In genomic region chr14:100780646-100781355, GRCh38 we compare ENCODE assay signal across 33 cellular contexts. TPM values are rescaled to one million over a fixed set of nuclear protein-coding genes. Genes with fewer than 3 reads are reported as not detected.
A peak's percentile ranks its signal among the peaks of the same experiment; 100 is the strongest.
DNase-seq lines count a peak whose midpoint lies in the region; ATAC-seq and TF ChIP-seq lines count a peak whose summit lies in the region.
"Had no signal": no experiment of that assay in that cellular context is flagged by ENCODE, and none has a peak within 500 bp of the region (broad histone marks: within the 10 kb centered on the region; RNA-seq: fewer than 3 reads in every experiment).

No MANE protein-coding gene starts in this region.

- TF ChIP-seq CTCF in ovary (IDR thresholded peaks at IDR 0.05) = no peak

- WGBS in ovary, 3 donors = 72 to 74% (median 73%) methylated on average over 12 of the region's 12 CpGs

- no peaks in the 10 kb centered on the region for H3K27me3 ChIP-seq in ovary
- H3K27me3 ChIP-seq: ascending aorta, colonic mucosa, testis, uterus had no signal

- no peaks in the 10 kb centered on the region for H3K36me3 Mint-ChIP-seq in activated T-helper 1 cell treated with anti-CD3 and anti-CD28 coated beads, Interleukin-12 subunit alpha, Interleukin-12 subunit beta, Interleukin-2, Interleukin-4 antibody, amounts not matched to agents 30 ng/mL and 10 ng/mL and 1 ng/mL, durations not matched to agents 14 hours and 24 hours and 36 hours (ENCODE audit: low read depth)
- H3K36me3 Mint-ChIP-seq: activated naive CD8-positive, alpha-beta T cell; CD8-positive, alpha-beta T cell; mesothelial cell of epicardium; naive B cell had no signal

- peaks cover under 1% of the 10 kb centered on the region for H3K4me1 ChIP-seq in ovary (ENCODE audit: insufficient read depth)
- H3K4me1 ChIP-seq: ascending aorta, colonic mucosa, testis, uterus had no signal

- TF ChIP-seq POLR2A in ovary (IDR thresholded peaks at IDR 0.05) = no peak

- no peak overlapping the region for H3K27ac ChIP-seq in ovary
- H3K27ac ChIP-seq: ascending aorta, colonic mucosa, testis, uterus had no signal

- no peaks in the 10 kb centered on the region for H3K9me3 Mint-ChIP-seq in activated T-helper 1 cell treated with anti-CD3 and anti-CD28 coated beads, Interleukin-12 subunit alpha, Interleukin-12 subunit beta, Interleukin-2, Interleukin-4 antibody, amounts not matched to agents 30 ng/mL and 10 ng/mL and 1 ng/mL, durations not matched to agents 14 hours and 24 hours and 36 hours
- H3K9me3 Mint-ChIP-seq: activated T-helper 2 cell treated with anti-CD3 and anti-CD28 coated beads, Interferon-gamma antibody, Interleukin-2, Interleukin-4, amounts not matched to agents 10 μg/mL and 5 μg/mL and 100 μg/mL, durations not matched to agents 14 hours and 24 hours and 36 hours; CD8-positive, alpha-beta T cell; mesothelial cell of epicardium had no signal

- H3K4me3 ChIP-seq in ovary = no peak overlapping the region
- H3K4me3 ChIP-seq: ascending aorta, colonic mucosa, GM12878, testis, uterus had no signal

- no peak overlapping the region for H3K27ac Mint-ChIP-seq in activated T-helper 1 cell treated with anti-CD3 and anti-CD28 coated beads, Interleukin-12 subunit alpha, Interleukin-12 subunit beta, Interleukin-2, Interleukin-4 antibody, amounts not matched to agents 30 ng/mL and 10 ng/mL and 1 ng/mL, durations not matched to agents 14 hours and 24 hours and 36 hours
- H3K27ac Mint-ChIP-seq: activated naive CD8-positive, alpha-beta T cell; activated T-helper 2 cell treated with anti-CD3 and anti-CD28 coated beads, Interferon-gamma antibody, Interleukin-2, Interleukin-4, amounts not matched to agents 10 μg/mL and 5 μg/mL and 100 μg/mL, durations not matched to agents 14 hours and 24 hours and 36 hours; CD8-positive, alpha-beta T cell; mesothelial cell of epicardium had no signal

- no peaks in the 10 kb centered on the region for H3K4me1 Mint-ChIP-seq in activated T-helper 1 cell treated with anti-CD3 and anti-CD28 coated beads, Interleukin-12 subunit alpha, Interleukin-12 subunit beta, Interleukin-2, Interleukin-4 antibody, amounts not matched to agents 30 ng/mL and 10 ng/mL and 1 ng/mL, durations not matched to agents 14 hours and 24 hours and 36 hours (ENCODE audit: low read depth)

- no peaks in the 10 kb centered on the region for H3K27me3 Mint-ChIP-seq in activated T-helper 1 cell treated with anti-CD3 and anti-CD28 coated beads, Interleukin-12 subunit alpha, Interleukin-12 subunit beta, Interleukin-2, Interleukin-4 antibody, amounts not matched to agents 30 ng/mL and 10 ng/mL and 1 ng/mL, durations not matched to agents 14 hours and 24 hours and 36 hours (ENCODE audit: insufficient read depth)
- H3K27me3 Mint-ChIP-seq: activated naive CD8-positive, alpha-beta T cell had no signal

- no peaks in the 10 kb centered on the region for H3K9me3 ChIP-seq in ovary
- H3K9me3 ChIP-seq: ascending aorta, colonic mucosa, testis, uterus had no signal

- no peak for TF ChIP-seq EP300 in ovary (IDR thresholded peaks at IDR 0.05)

- DNase-seq in stimulated activated CD4-positive, alpha-beta T cell treated with anti-CD3 and anti-CD28 coated beads, Interleukin-4, amount 100 ng/mL, for 24 hours = peak; percentile 0
- no peak for DNase-seq in stimulated activated CD4-positive, alpha-beta T cell treated with anti-CD3 and anti-CD28 coated beads, Interleukin-2, amount 100 ng/mL, for 48 hours
- DNase-seq in iPS-NIHi11 (ENCODE audit: low spot score) (peak; percentile 4), ovary (peak in 3 of 5 donors; percentile 4 to 13 (median 9)), GDM1 (lab: John Stamatoyannopoulos, UW) (no peak)
- DNase-seq in activated T-helper 1 cell treated with anti-CD3 and anti-CD28 coated beads, Interleukin-12 subunit alpha, Interleukin-12 subunit beta, Interleukin-2, Interleukin-4 antibody, amounts not matched to agents 30 ng/mL and 10 ng/mL and 1 ng/mL, durations not matched to agents 14 hours and 24 hours and 36 hours (ENCODE audit: low spot score) = no peak
- DNase-seq: activated CD4-positive, alpha-beta T cell treated with anti-CD3 and anti-CD28 coated beads, Interleukin-2, amount 50 U/mL, for 48 hours; CD8-positive, alpha-beta T cell; colonic mucosa; effector memory CD4-positive, alpha-beta T cell; left ventricle myocardium superior; MV-4-11; naive B cell; NCI-H1436; NCI-H2081; NCI-H345; NCI-H69; occipital lobe; SHP77; small intestine; stimulated activated naive CD8-positive, alpha-beta T cell treated with anti-CD3 and anti-CD28 coated beads, Interleukin-15, Interleukin-2, amounts not matched to agents 100 U/mL and 50 U/mL, for 24 hours; T-helper 2 cell; testis had no signal

- H3K36me3 ChIP-seq in ovary = no peaks in the 10 kb centered on the region
- H3K36me3 ChIP-seq: ascending aorta, colonic mucosa, uterus had no signal

- ATAC-seq in HG02970 (IDR thresholded peaks at IDR 0.05; ENCODE audit: low FRiP score, unreplicated experiment) (no peak), GM18511 (IDR thresholded peaks at IDR 0.05; ENCODE audit: unreplicated experiment) (no peak)
- ATAC-seq: CD8-positive, alpha-beta T cell; GM12878; left ventricle myocardium superior; stimulated activated naive CD8-positive, alpha-beta T cell treated with anti-CD3 and anti-CD28 coated beads, Interleukin-15, Interleukin-2, amounts not matched to agents 100 U/mL and 50 U/mL, for 24 hours had no signal

- H3K4me3 Mint-ChIP-seq in activated T-helper 1 cell treated with anti-CD3 and anti-CD28 coated beads, Interleukin-12 subunit alpha, Interleukin-12 subunit beta, Interleukin-2, Interleukin-4 antibody, amounts not matched to agents 30 ng/mL and 10 ng/mL and 1 ng/mL, durations not matched to agents 14 hours and 24 hours and 36 hours = no peak overlapping the region
- H3K4me3 Mint-ChIP-seq: activated naive CD8-positive, alpha-beta T cell; CD8-positive, alpha-beta T cell; mesothelial cell of epicardium; naive B cell had no signal

- intact Hi-C loops in ovary (cut with DNase I) = no loop called here
- intact Hi-C loops in activated T-helper 1 cell treated with anti-CD3 and anti-CD28 coated beads, Interleukin-12 subunit alpha, Interleukin-12 subunit beta, Interleukin-2, Interleukin-4 antibody, amounts not matched to agents 30 ng/mL and 10 ng/mL and 1 ng/mL, durations not matched to agents 14 hours and 24 hours and 36 hours (cut with micrococcal nuclease) = no loop called here

RNA-seq across cellular contexts. Expression of gene MEG3, which starts 45.1 kb away (rescaled TPM):
- 1,000 to 10,000 TPM in 3 of 7 donors, 100 to 1,000 TPM in 4; 186 to 1,950 (median 421) TPM for total RNA-seq in ovary
- 100 to 1,000 TPM; 196 to 293 TPM for polyA plus RNA-seq in ovary
- total RNA-seq in activated T-helper 1 cell treated with anti-CD3 and anti-CD28 coated beads, Interleukin-12 subunit alpha, Interleukin-12 subunit beta, Interleukin-2, Interleukin-4 antibody, amounts not matched to agents 30 ng/mL and 10 ng/mL and 1 ng/mL, durations not matched to agents 14 hours and 24 hours and 36 hours = not detected in 2 replicates
- total RNA-seq: activated T-helper 2 cell treated with anti-CD3 and anti-CD28 coated beads, Interferon-gamma antibody, Interleukin-2, Interleukin-4, amounts not matched to agents 10 μg/mL and 5 μg/mL and 100 μg/mL, durations not matched to agents 14 hours and 24 hours and 36 hours; CD8-positive, alpha-beta T cell had no signal

RNA-seq across cellular contexts. Expression of gene DLK1, which starts 54.1 kb away (rescaled TPM):
- 1,000 to 10,000 TPM in 2 of 7 donors, 100 to 1,000 TPM in 4, 10 to 100 TPM in 1; 67.0 to 1,875 (median 133) TPM for total RNA-seq in ovary
- 100 to 1,000 TPM in 1 of 2 donors, 10 to 100 TPM in 1; 34.2 to 101 TPM for polyA plus RNA-seq in ovary
- total RNA-seq in activated T-helper 1 cell treated with anti-CD3 and anti-CD28 coated beads, Interleukin-12 subunit alpha, Interleukin-12 subunit beta, Interleukin-2, Interleukin-4 antibody, amounts not matched to agents 30 ng/mL and 10 ng/mL and 1 ng/mL, durations not matched to agents 14 hours and 24 hours and 36 hours = not detected in 2 replicates
- total RNA-seq: activated T-helper 2 cell treated with anti-CD3 and anti-CD28 coated beads, Interferon-gamma antibody, Interleukin-2, Interleukin-4, amounts not matched to agents 10 μg/mL and 5 μg/mL and 100 μg/mL, durations not matched to agents 14 hours and 24 hours and 36 hours; CD8-positive, alpha-beta T cell; epithelial cell of proximal tubule; glomerular endothelial cell had no signal
- polyA plus RNA-seq: GM12878 had no signal

Comparison
In these comparisons a context has a peak if more than half of its experiments do, and no peak if none do; other contexts are left out.
1. DNase-seq: peak in stimulated activated CD4-positive, alpha-beta T cell treated with anti-CD3 and anti-CD28 coated beads, Interleukin-4, amount 100 ng/mL, for 24 hours (single experiment), iPS-NIHi11 (single experiment) and ovary (3 of 5); none in stimulated activated CD4-positive, alpha-beta T cell treated with anti-CD3 and anti-CD28 coated beads, Interleukin-2, amount 100 ng/mL, for 48 hours (0 of 2), activated T-helper 1 cell treated with anti-CD3 and anti-CD28 coated beads, Interleukin-12 subunit alpha, Interleukin-12 subunit beta, Interleukin-2, Interleukin-4 antibody, amounts not matched to agents 30 ng/mL and 10 ng/mL and 1 ng/mL, durations not matched to agents 14 hours and 24 hours and 36 hours (single experiment) and GDM1 (single experiment).
2. RNA of gene MEG3, which starts 45.1 kb away (total RNA-seq): 186 to 1,950 TPM in ovary; not detected in activated T-helper 1 cell treated with anti-CD3 and anti-CD28 coated beads, Interleukin-12 subunit alpha, Interleukin-12 subunit beta, Interleukin-2, Interleukin-4 antibody, amounts not matched to agents 30 ng/mL and 10 ng/mL and 1 ng/mL, durations not matched to agents 14 hours and 24 hours and 36 hours; every median in the first group is over 100 times any median in the second.
3. RNA of gene DLK1, which starts 54.1 kb away (total RNA-seq): 67.0 to 1,875 TPM in ovary; not detected in activated T-helper 1 cell treated with anti-CD3 and anti-CD28 coated beads, Interleukin-12 subunit alpha, Interleukin-12 subunit beta, Interleukin-2, Interleukin-4 antibody, amounts not matched to agents 30 ng/mL and 10 ng/mL and 1 ng/mL, durations not matched to agents 14 hours and 24 hours and 36 hours; every median in the first group is over 10 times any median in the second.